Comparison of ENCODE assay signal across 8 cellular contexts in the genomic region with DNA sequence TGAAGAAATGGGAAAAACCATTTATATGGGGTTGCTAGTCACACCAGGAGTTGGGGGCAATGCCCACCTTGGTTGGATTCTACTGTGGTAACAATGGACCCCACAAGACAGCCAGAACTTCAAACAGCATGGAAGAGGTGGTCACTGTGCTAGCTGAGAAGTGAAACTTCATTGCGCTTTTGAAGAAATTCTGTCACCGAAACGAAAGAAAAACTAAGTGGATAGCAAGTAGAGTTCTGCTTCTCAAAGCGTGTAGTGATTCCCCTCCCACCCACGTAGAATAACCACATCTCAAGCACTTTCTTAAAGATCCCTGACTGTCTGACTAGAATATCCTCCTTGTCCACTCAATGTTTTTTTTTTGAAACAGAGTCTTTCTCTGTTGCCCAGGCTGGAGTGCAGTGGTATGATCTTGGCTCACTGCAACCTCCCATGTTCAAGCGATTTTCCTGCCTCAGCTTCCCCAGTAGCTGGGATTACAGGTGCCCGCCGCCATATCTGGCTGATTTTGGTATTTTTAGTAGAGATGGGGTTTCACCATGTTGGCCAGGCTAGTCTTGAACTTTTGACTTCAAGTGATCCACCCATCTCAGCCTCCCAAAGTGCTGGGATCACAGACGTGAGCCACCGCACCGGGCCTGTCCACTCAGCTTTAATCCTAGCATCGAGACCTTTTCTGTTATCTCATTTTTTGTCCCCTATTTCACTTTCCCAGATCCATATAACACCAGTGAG. TPM values are rescaled to one million over a fixed set of nuclear protein-coding genes. Genes with fewer than 3 reads are reported as not detected.
DNase-seq lines count a peak whose midpoint lies in the region; ATAC-seq, FAIRE-seq and TF ChIP-seq lines count a peak whose summit lies in the region.

No MANE protein-coding gene starts in this region.

- H3K14ac ChIP-seq in H1 (ENCODE audit: insufficient read length) (no peak overlapping the region), neuronal stem cell (ENCODE audit: low read length) (no peak overlapping the region)

- H4K91ac ChIP-seq in H1 (replicated peaks; ENCODE audit: insufficient read length, low read length) (no peak overlapping the region), neuronal stem cell (ENCODE audit: low read depth, low read length, poor library complexity) (no peak overlapping the region)

- H3K27ac ChIP-seq in H1 (ENCODE audit: low read depth, low read length) (no peak overlapping the region), neuronal stem cell (replicated peaks; ENCODE audit: low read length) (no peak overlapping the region), psoas muscle (no peak overlapping the region), Karpas-422 (ENCODE audit: low read length) (no peak overlapping the region)

- no peak overlapping the region for H3K4ac ChIP-seq in H1 (replicated peaks; ENCODE audit: insufficient read length, low read depth, low read length)
- H3K4ac ChIP-seq in neuronal stem cell (ENCODE audit: low read length): no peak overlapping the region

- no peaks in the 10 kb centered on the region for H3K9me3 ChIP-seq in H1 (ENCODE audit: insufficient read depth in 2 of 2, low read depth in 1 of 2, low read length in 1 of 2)
- no peaks in the 10 kb centered on the region for H3K9me3 ChIP-seq in neuronal stem cell (replicated peaks in 1 of 2; ENCODE audit: control insufficient read depth in 2 of 2, insufficient read depth in 1 of 2, low read depth in 1 of 2, low read length in 2 of 2)
- H3K9me3 ChIP-seq in psoas muscle: no peaks in the 10 kb centered on the region
- no peaks in the 10 kb centered on the region for H3K9me3 ChIP-seq in Karpas-422 (ENCODE audit: low read length)

- no peaks in the 10 kb centered on the region for H3K79me2 ChIP-seq in H1 (ENCODE audit: control insufficient read depth in 1 of 2, insufficient read depth in 2 of 2, low read length in 2 of 2)
- no peaks in the 10 kb centered on the region for H3K79me2 ChIP-seq in Karpas-422 (ENCODE audit: low read length)

- H3K23ac ChIP-seq in H1 (ENCODE audit: insufficient read length) (no peak overlapping the region), neuronal stem cell (ENCODE audit: low read depth, low read length, poor library complexity) (no peak overlapping the region)

- H3K27me3 ChIP-seq in H1 (replicated peaks in 1 of 4; ENCODE audit: control insufficient read depth in 3 of 4, extremely low read depth in 1 of 4, insufficient read depth in 3 of 4, low read length in 3 of 4): no peaks in the 10 kb centered on the region
- no peaks in the 10 kb centered on the region for H3K27me3 ChIP-seq in neuronal stem cell (ENCODE audit: control insufficient read depth in 3 of 3, insufficient read depth in 3 of 3, low read depth in 1 of 3, low read length in 3 of 3)
- H3K27me3 ChIP-seq in psoas muscle (ENCODE audit: insufficient read depth in 3 of 3, low read length in 2 of 3): peaks cover 0 to 7% (median 4%) of the 10 kb centered on the region in 3 donors
- H3K27me3 ChIP-seq in Karpas-422 (ENCODE audit: low read length): no peaks in the 10 kb centered on the region

- no peak overlapping the region for H2AK5ac ChIP-seq in H1 (ENCODE audit: low read depth, low read length)
- no peak overlapping the region for H2AK5ac ChIP-seq in neuronal stem cell (ENCODE audit: low read depth, low read length)

- H3K4me2 ChIP-seq in H1 (ENCODE audit: insufficient read depth in 1 of 2, low read depth in 2 of 2, low read length in 2 of 2) (no peak overlapping the region), neuronal stem cell (ENCODE audit: insufficient read depth, low read length, poor library complexity, severe bottlenecking) (no peak overlapping the region), Karpas-422 (ENCODE audit: low read depth, low read length, poor library complexity, severe bottlenecking) (no peak overlapping the region)

- H3K79me1 ChIP-seq in H1 (ENCODE audit: low read depth, low read length) (no peaks in the 10 kb centered on the region), neuronal stem cell (ENCODE audit: low read depth, low read length) (no peaks in the 10 kb centered on the region)

- no peak for TF ChIP-seq RAD21 in H1 (IDR thresholded peaks at IDR 0.05 in 1 of 2, conservative IDR thresholded peaks at IDR 0.05 in 1 of 2; ENCODE audit: low read depth in 2 of 2, low read length in 2 of 2)

- H2AFZ ChIP-seq in H1 (ENCODE audit: low read length) (peak overlapping the region; percentile 76; the same call in 1 of the 2 replicates), neuronal stem cell (ENCODE audit: low read length) (no peak overlapping the region), Karpas-422 (ENCODE audit: low read length) (no peak overlapping the region)

- H3K56ac ChIP-seq in H1 (replicated peaks; ENCODE audit: insufficient read length, low read depth, low read length): no peak overlapping the region

- H3K9ac ChIP-seq in H1 (replicated peaks in 1 of 4; ENCODE audit: extremely low read depth in 1 of 4, low read depth in 3 of 4, low read length in 3 of 4) (no peak overlapping the region), neuronal stem cell (ENCODE audit: low read depth, low read length, poor library complexity) (no peak overlapping the region), Karpas-422 (ENCODE audit: low read length) (no peak overlapping the region)

- TF ChIP-seq CTCF in H1 (IDR thresholded peaks at IDR 0.05; ENCODE audit: control extremely low read depth in 1 of 3, insufficient read depth in 1 of 3, low read depth in 1 of 3, low read length in 3 of 3) (no peak), psoas muscle (IDR thresholded peaks at IDR 0.05) (no peak)

- peak; percentile 85 for FAIRE-seq in GM12892 (lab: Jason Lieb, UNC)
- FAIRE-seq in H1 (lab: Jason Lieb, UNC): no peak

- no peak overlapping the region for H3K4me3 ChIP-seq in H1 (ENCODE audit: extremely low read depth in 1 of 4, insufficient read depth in 2 of 4, low read depth in 3 of 4, low read length in 4 of 4)
- H3K4me3 ChIP-seq in neuronal stem cell (ENCODE audit: low read length in 2 of 2): no peak overlapping the region
- H3K4me3 ChIP-seq in psoas muscle: no peak overlapping the region
- H3K4me3 ChIP-seq in Karpas-422 (ENCODE audit: low read length): no peak overlapping the region

- TF ChIP-seq EP300 in H1 (IDR thresholded peaks at IDR 0.05; ENCODE audit: borderline replicate concordance in 1 of 2, low read depth in 2 of 2, low read length in 2 of 2): no peak

- 91% methylated on average over 12 of the region's 12 CpGs; no CpG with 5 or more reads in 1 of the 2 experiments for WGBS in H1 (ENCODE audit: extremely low coverage in 1 of 2, insufficient coverage in 1 of 2, insufficient read length in 1 of 2, insufficient replicate concordance in 2 of 2, low coverage in 1 of 2, low lambda C conversion rate in 2 of 2, missing lambda C conversion rate in 1 of 2), 2 experiments
- no CpG with 5 or more reads among the region's 12 CpGs for WGBS in neuronal stem cell (ENCODE audit: extremely low coverage in 2 of 2, insufficient read length in 2 of 2, insufficient replicate concordance in 1 of 2), 2 donors
- WGBS in psoas muscle, 3 donors: 82 to 90% (median 85%) methylated on average over 12 of the region's 12 CpGs

- H2BK5ac ChIP-seq in H1 (ENCODE audit: low read depth, low read length) (no peak overlapping the region), neuronal stem cell (ENCODE audit: low read length) (no peak overlapping the region)

- H3K4me1 ChIP-seq in H1 (replicated peaks in 1 of 4; ENCODE audit: control insufficient read depth in 3 of 4, insufficient read depth in 4 of 4, low read length in 3 of 4) (no peaks in the 10 kb centered on the region), neuronal stem cell (ENCODE audit: control insufficient read depth in 2 of 2, insufficient read depth in 1 of 2, low read depth in 1 of 2, low read length in 2 of 2) (no peaks in the 10 kb centered on the region), psoas muscle (no peaks in the 10 kb centered on the region), Karpas-422 (ENCODE audit: low read length) (0 out of 2 replicates have a peak, but pooled peaks cover 5% of the 10 kb centered on the region)

- H2BK120ac ChIP-seq in H1 (replicated peaks; ENCODE audit: low read depth, low read length) (no peak overlapping the region), neuronal stem cell (ENCODE audit: low read depth, low read length) (no peak overlapping the region)

- no peak overlapping the region for H3K18ac ChIP-seq in H1 (ENCODE audit: extremely low read depth, low read length)
- H3K18ac ChIP-seq in neuronal stem cell (ENCODE audit: low read length): no peak overlapping the region

- peak; percentile 22 for DNase-seq in GM12892 (ENCODE audit: insufficient read length)
- DNase-seq in H1 (ENCODE audit: low read depth in 1 of 2, low spot score in 2 of 2): no peak
- DNase-seq in neuronal stem cell (ENCODE audit: low spot score): no peak
- DNase-seq in psoas muscle: no peak
- DNase-seq in epidermal melanocyte (ENCODE audit: insufficient read length, low spot score): no peak
- no peak for DNase-seq in Karpas-422

- no peaks in the 10 kb centered on the region for H3K9me2 ChIP-seq in Karpas-422 (replicated peaks; ENCODE audit: insufficient read depth, low read length)

- H3K36me3 ChIP-seq in H1 (ENCODE audit: control insufficient read depth in 2 of 4, insufficient read depth in 4 of 4, low read length in 3 of 4): no peaks in the 10 kb centered on the region
- no peaks in the 10 kb centered on the region for H3K36me3 ChIP-seq in neuronal stem cell (replicated peaks in 1 of 2; ENCODE audit: control insufficient read depth in 2 of 2, insufficient read depth in 2 of 2, low read length in 2 of 2)
- H3K36me3 ChIP-seq in psoas muscle (ENCODE audit: insufficient read depth in 1 of 2, low read depth in 1 of 2): no peaks in the 10 kb centered on the region
- H3K36me3 ChIP-seq in Karpas-422 (ENCODE audit: insufficient read depth, low read length): no peaks in the 10 kb centered on the region

- H2BK15ac ChIP-seq in H1 (ENCODE audit: low read length) (no peak overlapping the region), neuronal stem cell (ENCODE audit: low read length) (no peak overlapping the region)

- H2BK12ac ChIP-seq in H1 (ENCODE audit: low read depth, low read length) (no peak overlapping the region), neuronal stem cell (ENCODE audit: low read length) (no peak overlapping the region)

- intact Hi-C loops in psoas muscle (cut with DNase I): no loop called here

- H4K20me1 ChIP-seq in H1 (replicated peaks in 1 of 2; ENCODE audit: control insufficient read depth in 1 of 2, insufficient read depth in 2 of 2, low read length in 2 of 2): no peaks in the 10 kb centered on the region
- no peaks in the 10 kb centered on the region for H4K20me1 ChIP-seq in Karpas-422 (ENCODE audit: insufficient read depth, low read depth, low read length)

- TF ChIP-seq POLR2A in GM12892 (IDR thresholded peaks at IDR 0.05; ENCODE audit: low read depth, low read length) (peak; percentile 36; the same call in 1 of the 2 replicates), H1 (IDR thresholded peaks at IDR 0.05; ENCODE audit: control extremely low read depth in 1 of 2, low read depth in 2 of 2, low read length in 2 of 2) (no peak)

- CTCF ChIA-PET in H1 (lab: Charles Lee; ENCODE audit: partially characterized antibody): interaction anchor here (0.6 to 4.3 kb wide), 6 partner anchors 10 to 79 kb away, joined by 3 to 26 read pairs (median 5); no protein-coding TSS in a partner anchor

- POLR2A ChIA-PET in H1 (lab: Charles Lee; ENCODE audit: partially characterized antibody): interaction anchor here (0.6 kb wide), 1 partner anchor 56 kb away, joined by 4 read pairs; no protein-coding TSS in a partner anchor

- H3K23me2 ChIP-seq in H1 (ENCODE audit: low read depth, low read length): no peaks in the 10 kb centered on the region

- H4K8ac ChIP-seq in H1 (ENCODE audit: extremely low read depth, insufficient read depth, low read length) (no peak overlapping the region), neuronal stem cell (ENCODE audit: low read depth, low read length) (no peak overlapping the region)

- no peak overlapping the region for H2BK20ac ChIP-seq in H1 (ENCODE audit: low read length)

- H4K5ac ChIP-seq in H1 (ENCODE audit: insufficient read length, low read depth, low read length): no peak overlapping the region

- peak; percentile 93 for ATAC-seq in GM21360 (IDR thresholded peaks at IDR 0.05; ENCODE audit: unreplicated experiment)
- peak; percentile 98 for ATAC-seq in HG03469 (IDR thresholded peaks at IDR 0.05; ENCODE audit: unreplicated experiment)
- ATAC-seq in psoas muscle: no peak

RNA-seq across cellular contexts. Expression of gene CCL20, which starts 30.1 kb away (rescaled TPM):
- polyA plus RNA-seq in GM12892 (2012; ENCODE audit: missing spikeins): 6.3 TPM
- total RNA-seq in H1 (2021; fragmentation: NEBNext Ultra II Directional; extraction: Animal tissue kit (Norgen Biotek cat#: 25700)): not detected in 2 replicates
- polyA plus RNA-seq in H1 (2011; rRNA removed) (not detected in 2 replicates), psoas muscle (under 1 TPM in 2 of 3 donors, not detected in 1; 0.18 to 0.36 TPM)
- not detected for polyA plus RNA-seq in H1 (2011; cell fraction: cytosol; rRNA removed)
- polyA plus RNA-seq in H1 (2011; cell fraction: nucleus; rRNA removed): not detected
- not detected in 4 replicates for polyA plus RNA-seq in H1 (2012, experiment 1 of 2)
- not detected for polyA plus RNA-seq in H1 (2012, experiment 2 of 2)
- polyA plus RNA-seq in H1 (2013, experiment 1 of 2): not detected
- not detected for polyA plus RNA-seq in H1 (2013, experiment 2 of 2)
- polyA minus RNA-seq in H1 (2011; rRNA and poly(A)+ RNA removed): not detected in 2 replicates
- polyA minus RNA-seq in H1 (2011; cell fraction: cytosol; rRNA and poly(A)+ RNA removed): not detected
- polyA minus RNA-seq in H1 (2011; cell fraction: nucleus; rRNA and poly(A)+ RNA removed): not detected
- polyA plus RNA-seq in neuronal stem cell (2013, experiment 1 of 2): not detected
- polyA plus RNA-seq in neuronal stem cell (2013, experiment 2 of 2): not detected
- total RNA-seq in psoas muscle: under 1 TPM in 2 of 4 donors, not detected in 2; 0.59 to 0.92 TPM
- total RNA-seq in Karpas-422 (2014; rRNA removed; shearing (Covaris generic); ENCODE audit: low replicate concordance): not detected in 2 replicates

RNA-seq across cellular contexts. Expression of gene SCYGR8, which starts 37.9 kb away (rescaled TPM):
- not detected for polyA plus RNA-seq in GM12892 (2012; ENCODE audit: missing spikeins)
- not detected in 2 replicates for total RNA-seq in H1 (2021; fragmentation: NEBNext Ultra II Directional; extraction: Animal tissue kit (Norgen Biotek cat#: 25700))
- polyA plus RNA-seq in H1 (2011; rRNA removed) (not detected in 2 replicates), psoas muscle (not detected)
- polyA plus RNA-seq in H1 (2011; cell fraction: cytosol; rRNA removed): not detected
- not detected for polyA plus RNA-seq in H1 (2011; cell fraction: nucleus; rRNA removed)
- polyA plus RNA-seq in H1 (2012, experiment 1 of 2): not detected in 4 replicates
- polyA plus RNA-seq in H1 (2012, experiment 2 of 2): not detected
- not detected for polyA plus RNA-seq in H1 (2013, experiment 1 of 2)
- polyA plus RNA-seq in H1 (2013, experiment 2 of 2): not detected
- polyA minus RNA-seq in H1 (2011; rRNA and poly(A)+ RNA removed): not detected in 2 replicates
- polyA minus RNA-seq in H1 (2011; cell fraction: cytosol; rRNA and poly(A)+ RNA removed): not detected
- polyA minus RNA-seq in H1 (2011; cell fraction: nucleus; rRNA and poly(A)+ RNA removed): not detected
- polyA plus RNA-seq in neuronal stem cell (2013, experiment 1 of 2): not detected
- not detected for polyA plus RNA-seq in neuronal stem cell (2013, experiment 2 of 2)
- not detected for total RNA-seq in psoas muscle
- total RNA-seq in Karpas-422 (2014; rRNA removed; shearing (Covaris generic); ENCODE audit: low replicate concordance): not detected in 2 replicates

RNA-seq across cellular contexts. Expression of gene SCYGR7, which starts 55.4 kb away (rescaled TPM):
- not detected for polyA plus RNA-seq in GM12892 (2012; ENCODE audit: missing spikeins)
- not detected in 2 replicates for total RNA-seq in H1 (2021; fragmentation: NEBNext Ultra II Directional; extraction: Animal tissue kit (Norgen Biotek cat#: 25700))
- polyA plus RNA-seq in H1 (2011; rRNA removed) (not detected in 2 replicates), psoas muscle (not detected)
- polyA plus RNA-seq in H1 (2011; cell fraction: cytosol; rRNA removed): not detected
- polyA plus RNA-seq in H1 (2011; cell fraction: nucleus; rRNA removed): not detected
- polyA plus RNA-seq in H1 (2012, experiment 1 of 2): not detected in 4 replicates
- polyA plus RNA-seq in H1 (2012, experiment 2 of 2): not detected
- not detected for polyA plus RNA-seq in H1 (2013, experiment 1 of 2)
- polyA plus RNA-seq in H1 (2013, experiment 2 of 2): not detected
- not detected in 2 replicates for polyA minus RNA-seq in H1 (2011; rRNA and poly(A)+ RNA removed)
- polyA minus RNA-seq in H1 (2011; cell fraction: cytosol; rRNA and poly(A)+ RNA removed): not detected
- not detected for polyA minus RNA-seq in H1 (2011; cell fraction: nucleus; rRNA and poly(A)+ RNA removed)
- not detected for polyA plus RNA-seq in neuronal stem cell (2013, experiment 1 of 2)
- polyA plus RNA-seq in neuronal stem cell (2013, experiment 2 of 2): not detected
- total RNA-seq in psoas muscle: not detected
- not detected in 2 replicates for total RNA-seq in Karpas-422 (2014; rRNA removed; shearing (Covaris generic); ENCODE audit: low replicate concordance)

RNA-seq across cellular contexts. Expression of gene SCYGR6, which starts 59.0 kb away (rescaled TPM):
- polyA plus RNA-seq in GM12892 (2012; ENCODE audit: missing spikeins): not detected
- total RNA-seq in H1 (2021; fragmentation: NEBNext Ultra II Directional; extraction: Animal tissue kit (Norgen Biotek cat#: 25700)): not detected in 2 replicates
- polyA plus RNA-seq in H1 (2011; rRNA removed) (not detected in 2 replicates), psoas muscle (not detected)
- not detected for polyA plus RNA-seq in H1 (2011; cell fraction: cytosol; rRNA removed)
- polyA plus RNA-seq in H1 (2011; cell fraction: nucleus; rRNA removed): not detected
- not detected in 4 replicates for polyA plus RNA-seq in H1 (2012, experiment 1 of 2)
- not detected for polyA plus RNA-seq in H1 (2012, experiment 2 of 2)
- polyA plus RNA-seq in H1 (2013, experiment 1 of 2): not detected
- polyA plus RNA-seq in H1 (2013, experiment 2 of 2): not detected
- not detected in 2 replicates for polyA minus RNA-seq in H1 (2011; rRNA and poly(A)+ RNA removed)
- polyA minus RNA-seq in H1 (2011; cell fraction: cytosol; rRNA and poly(A)+ RNA removed): not detected
- not detected for polyA minus RNA-seq in H1 (2011; cell fraction: nucleus; rRNA and poly(A)+ RNA removed)
- polyA plus RNA-seq in neuronal stem cell (2013, experiment 1 of 2): not detected
- polyA plus RNA-seq in neuronal stem cell (2013, experiment 2 of 2): not detected
- total RNA-seq in psoas muscle: not detected
- 6.1 TPM in 1 of 2 replicates, not detected in the other for total RNA-seq in Karpas-422 (2014; rRNA removed; shearing (Covaris generic); ENCODE audit: low replicate concordance)

Comparison
In these comparisons a context has a peak if more than half of its experiments do, and no peak if none do; other contexts are left out.
1. ATAC-seq: peak in GM21360 (single experiment) and HG03469 (single experiment); none in psoas muscle (0 of 4).